In the genomic region with DNA sequence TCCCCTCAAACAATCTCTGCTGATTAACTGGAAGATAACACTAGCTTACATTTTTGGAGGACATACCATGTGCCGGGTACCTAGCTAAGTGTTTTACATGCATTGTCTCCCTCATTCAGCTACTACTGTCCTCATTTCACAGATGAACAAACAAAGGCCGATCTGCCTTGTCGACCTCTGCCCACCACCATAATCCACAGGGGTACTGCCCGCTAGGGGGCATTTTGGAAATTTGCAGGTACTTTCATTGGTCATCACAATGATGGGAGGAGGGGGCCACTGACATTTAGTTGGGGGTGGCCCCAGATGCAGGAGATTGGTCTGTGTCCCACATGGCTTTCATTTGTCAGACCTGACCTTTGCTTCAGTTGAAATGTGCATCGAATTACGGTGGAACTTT, we compare ENCODE assay signal across 18 cellular contexts. TPM values are rescaled to one million over a fixed set of nuclear protein-coding genes. Genes with fewer than 3 reads are reported as not detected.
DNase-seq lines count a peak whose midpoint lies in the region; FAIRE-seq and TF ChIP-seq lines count a peak whose summit lies in the region.
"Had no signal": no experiment of that assay in that cellular context is flagged by ENCODE, and none has a peak within 500 bp of the region (broad histone marks: within the 10 kb centered on the region; RNA-seq: fewer than 3 reads in every experiment).

No MANE protein-coding gene starts in this region.

- no peaks in the 10 kb centered on the region for H3K9me3 Mint-ChIP-seq in progenitor cell of endocrine pancreas (ENCODE audit: low read depth)
- H3K9me3 Mint-ChIP-seq: activated CD4-positive, alpha-beta T cell treated with anti-CD3 and anti-CD28 coated beads, Interleukin-2, amount 10 ng/mL, durations not matched to agents 7 days and 5 days; activated T-cell treated with anti-CD3 and anti-CD28 coated beads, Interleukin-2, amount 50 U/mL, for 72 hours; dendritic cell treated with granulocyte-macrophage colony-stimulating factor and Interleukin-4, amounts not matched to agents 40 ng/mL and 50 ng/mL, for 4 days had no signal

- no peak overlapping the region for H3K9ac ChIP-seq in endothelial cell of umbilical vein (replicated peaks; ENCODE audit: extremely low read depth, insufficient read depth, low read length)
- H3K9ac ChIP-seq: parathyroid adenoma had no signal

- H3K36me3 Mint-ChIP-seq in progenitor cell of endocrine pancreas (ENCODE audit: insufficient read depth), result no peaks in the 10 kb centered on the region

- no peaks in the 10 kb centered on the region for H3K36me3 ChIP-seq in PC-9 (ENCODE audit: low read depth)
- no peaks in the 10 kb centered on the region for H3K36me3 ChIP-seq in endothelial cell of umbilical vein (ENCODE audit: control insufficient read depth in 2 of 2, extremely low read depth in 1 of 2, insufficient read depth in 2 of 2, low read length in 2 of 2)

- dilution Hi-C loops in endothelial cell of umbilical vein (cut with MboI; ENCODE audit: extremely low pct_ligation_motif_present, low sequenced_read_pairs), result no loop called here

- no peak overlapping the region for H3K27ac Mint-ChIP-seq in progenitor cell of endocrine pancreas
- H3K27ac Mint-ChIP-seq: activated CD4-positive, alpha-beta T cell treated with anti-CD3 and anti-CD28 coated beads, Interleukin-2, amount 10 ng/mL, durations not matched to agents 7 days and 5 days; activated T-cell treated with anti-CD3 and anti-CD28 coated beads, Interleukin-2, amount 50 U/mL, for 72 hours; dendritic cell treated with granulocyte-macrophage colony-stimulating factor and Interleukin-4, amounts not matched to agents 40 ng/mL and 50 ng/mL, for 4 days had no signal

- no peaks in the 10 kb centered on the region for H3K9me1 ChIP-seq in endothelial cell of umbilical vein (replicated peaks; ENCODE audit: control insufficient read depth, extremely low read depth, insufficient read depth, low read length)

- no peaks in the 10 kb centered on the region for H3K9me2 ChIP-seq in PC-9 (ENCODE audit: insufficient read depth)

- peaks cover 54% of the 10 kb centered on the region for H3K27me3 Mint-ChIP-seq in progenitor cell of endocrine pancreas

- BruUV-seq in PC-9 (replicated peaks; lab: Mats Ljungman, UMichigan), result no TSS peak
- BruUV-seq in endothelial cell of umbilical vein (replicated peaks; lab: Mats Ljungman, UMichigan), result no TSS peak

- POLR2A ChIA-PET in PC-9 (lab: Charles Lee; ENCODE audit: unreplicated experiment) (no interaction called here), endothelial cell of umbilical vein (lab: Charles Lee) (no interaction called here)

- peaks cover 6% of the 10 kb centered on the region for H3K27me3 ChIP-seq in PC-9 (ENCODE audit: insufficient read depth, low read depth)
- peaks cover 19 to 54% of the 10 kb centered on the region in 2 experiments for H3K27me3 ChIP-seq in endothelial cell of umbilical vein (ENCODE audit: control insufficient read depth in 2 of 2, insufficient read depth in 2 of 2, low read length in 2 of 2)

- CTCF ChIA-PET in PC-9 (lab: Charles Lee), result no interaction called here
- CTCF ChIA-PET in endothelial cell of umbilical vein (lab: Charles Lee), result interaction anchor here (0.7 to 1.8 kb wide), 6 partner anchors 10 to 262 kb away, joined by 3 to 6 read pairs (median 3); no protein-coding TSS in a partner anchor

- TF ChIP-seq CTCF in PC-9 (conservative IDR thresholded peaks at IDR 0.05) (peak; percentile 29; the same call in 1 of the 2 replicates), endothelial cell of umbilical vein (IDR thresholded peaks at IDR 0.05; ENCODE audit: extremely low read depth in 1 of 2, insufficient read depth in 1 of 2, low read depth in 1 of 2, low read length in 2 of 2) (peak; percentile 27 to 34), progenitor cell of endocrine pancreas (IDR thresholded peaks at IDR 0.05; ENCODE audit: unreplicated experiment) (peak; percentile 50)

- no peak overlapping the region for H2AFZ ChIP-seq in PC-9
- no peak overlapping the region for H2AFZ ChIP-seq in endothelial cell of umbilical vein (ENCODE audit: low read depth, low read length)
- H2AFZ ChIP-seq: parathyroid adenoma had no signal

- H4K20me1 ChIP-seq in PC-9 (ENCODE audit: insufficient read depth) (no peaks in the 10 kb centered on the region), endothelial cell of umbilical vein (replicated peaks; ENCODE audit: control insufficient read depth, extremely low read depth, insufficient read depth, low read length) (no peaks in the 10 kb centered on the region)

- intact Hi-C loops in PC-9 (cut with micrococcal nuclease; ENCODE audit: unreplicated experiment) (no loop called here), endothelial cell of umbilical vein (cut with micrococcal nuclease) (no loop called here)

- no peak overlapping the region for H3K4me2 ChIP-seq in PC-9
- H3K4me2 ChIP-seq in endothelial cell of umbilical vein (ENCODE audit: insufficient read depth, low read length), result no peak overlapping the region

- no peaks in the 10 kb centered on the region for H3F3A ChIP-seq in PC-9 (ENCODE audit: insufficient read depth, low read depth)

- H3K9me3 ChIP-seq in PC-9 (ENCODE audit: insufficient read depth, low read depth), result no peaks in the 10 kb centered on the region
- H3K9me3 ChIP-seq in endothelial cell of umbilical vein (replicated peaks; ENCODE audit: control insufficient read depth, insufficient read depth, low read length), result no peaks in the 10 kb centered on the region

- H3K27ac ChIP-seq in PC-9, result no peak overlapping the region
- no peak overlapping the region for H3K27ac ChIP-seq in endothelial cell of umbilical vein (ENCODE audit: insufficient read depth, low read depth, low read length)
- H3K27ac ChIP-seq: parathyroid adenoma had no signal

- no peak for FAIRE-seq in endothelial cell of umbilical vein (lab: Jason Lieb, UNC)
- FAIRE-seq: frontal cortex, RCC 7860 had no signal

- DNase-seq in NCI-H82 (lab: John Stamatoyannopoulos, UW) (peak; percentile 37), NCI-H82 treated with DMSO at 0.1 percent for 48 hours (lab: John Stamatoyannopoulos, UW; ENCODE audit: unreplicated experiment) (no peak), PC-9 (no peak), endothelial cell of umbilical vein (ENCODE audit: low read depth, low spot score) (no peak), progenitor cell of endocrine pancreas (ENCODE audit: low spot score, unreplicated experiment) (no peak), T-helper 1 cell (no peak), kidney glomerular epithelial cell (lab: John Stamatoyannopoulos, UW) (no peak)
- DNase-seq in activated T-cell treated with anti-CD3 and anti-CD28 coated beads, Interleukin-2, amount 50 U/mL, for 48 hours, result no peak
- DNase-seq: activated CD4-positive, alpha-beta T cell treated with anti-CD3 and anti-CD28 coated beads, Interleukin-2, amount 10 ng/mL, durations not matched to agents 7 days and 5 days; activated T-cell treated with anti-CD3 and anti-CD28 coated beads, Interleukin-2, amount 50 U/mL, for 72 hours; amniotic stem cell; NCI-H1436; NCI-H446 treated with DMSO at 0.1 percent for 48 hours; substantia nigra had no signal

- no peak for TF ChIP-seq POLR2A in endothelial cell of umbilical vein (IDR thresholded peaks at IDR 0.05; ENCODE audit: low read depth, low read length)

- H3K4me3 ChIP-seq in PC-9 (no peak overlapping the region), endothelial cell of umbilical vein (replicated peaks in 1 of 3; ENCODE audit: insufficient read depth in 1 of 3, low read depth in 1 of 3, low read length in 3 of 3) (no peak overlapping the region)

- no peak overlapping the region for H3K4me3 Mint-ChIP-seq in progenitor cell of endocrine pancreas (ENCODE audit: low read depth)
- H3K4me3 Mint-ChIP-seq: activated CD4-positive, alpha-beta T cell treated with anti-CD3 and anti-CD28 coated beads, Interleukin-2, amount 10 ng/mL, durations not matched to agents 7 days and 5 days; activated T-cell treated with anti-CD3 and anti-CD28 coated beads, Interleukin-2, amount 50 U/mL, for 72 hours; dendritic cell treated with granulocyte-macrophage colony-stimulating factor and Interleukin-4, amounts not matched to agents 40 ng/mL and 50 ng/mL, for 4 days had no signal

- no peaks in the 10 kb centered on the region for H3K4me1 Mint-ChIP-seq in progenitor cell of endocrine pancreas (ENCODE audit: low read depth)

- H3K79me2 ChIP-seq in PC-9 (ENCODE audit: low read depth), result no peaks in the 10 kb centered on the region
- H3K79me2 ChIP-seq in endothelial cell of umbilical vein (ENCODE audit: control insufficient read depth, insufficient read depth, low read length), result no peaks in the 10 kb centered on the region
- H3K79me2 ChIP-seq: parathyroid adenoma had no signal

- H3K4me1 ChIP-seq in PC-9 (replicated peaks; ENCODE audit: insufficient read depth) (peaks cover 12% of the 10 kb centered on the region), endothelial cell of umbilical vein (ENCODE audit: control insufficient read depth, extremely low read depth, insufficient read depth, low read length) (peaks cover 2% of the 10 kb centered on the region)
- H3K4me1 ChIP-seq: parathyroid adenoma had no signal

TF ChIP-seq in endothelial cell of umbilical vein, 7 proteins besides CTCF, POLR2A, EP300 and RAD21:
- TF ChIP-seq EZH2 (IDR thresholded peaks at IDR 0.05; ENCODE audit: borderline replicate concordance, low read depth, low read length, severe bottlenecking) (no peak), MAX (IDR thresholded peaks at IDR 0.05; ENCODE audit: insufficient read depth, insufficient read length) (no peak), MYC (IDR thresholded peaks at IDR 0.05; ENCODE audit: low read depth, low read length) (no peak), FOS (IDR thresholded peaks at IDR 0.05; ENCODE audit: borderline replicate concordance, insufficient read depth, low read length) (no peak), POLR2AphosphoS5 (IDR thresholded peaks at IDR 0.05; ENCODE audit: insufficient read depth, low read depth, low read length) (no peak), GATA2 (IDR thresholded peaks at IDR 0.05; ENCODE audit: insufficient read depth, insufficient read length, low read depth, low read length) (no peak), JUN (IDR thresholded peaks at IDR 0.05; ENCODE audit: borderline replicate concordance, insufficient read depth, insufficient read length, low read depth) (no peak)

RNA-seq across cellular contexts. Expression of gene TMEM163, which starts 3.9 kb away (rescaled TPM):
- 1.4 and 2.4 TPM in 2 replicates for total RNA-seq in PC-9 (2021)
- total RNA-seq in endothelial cell of umbilical vein, result 1.0 and 1.3 TPM in 2 replicates
- 2.2 and 2.8 TPM in 2 replicates for polyA plus RNA-seq in endothelial cell of umbilical vein
- polyA plus RNA-seq in endothelial cell of umbilical vein (2011; cell fraction: cytosol; rRNA removed), result 3.3 and 4.1 TPM in 2 replicates
- polyA plus RNA-seq in endothelial cell of umbilical vein (2011; cell fraction: nucleus; rRNA removed), result 4.8 TPM in 2 replicates
- 0.33 and 2.6 TPM in 2 replicates for polyA plus RNA-seq in endothelial cell of umbilical vein (2012)
- 2.1 and 2.5 TPM in 2 replicates for polyA minus RNA-seq in endothelial cell of umbilical vein
- not detected for polyA minus RNA-seq in endothelial cell of umbilical vein (2011; cell fraction: cytosol; rRNA and poly(A)+ RNA removed)
- 1.9 and 3.4 TPM in 2 replicates for polyA minus RNA-seq in endothelial cell of umbilical vein (2011; cell fraction: nucleus; rRNA and poly(A)+ RNA removed)
- total RNA-seq in progenitor cell of endocrine pancreas, result 3.7 and 3.8 TPM in 2 replicates
- total RNA-seq: activated CD4-positive, alpha-beta T cell treated with anti-CD3 and anti-CD28 coated beads, Interleukin-2, amount 10 ng/mL, durations not matched to agents 7 days and 5 days had no signal
